22 cellular contexts compared by ENCODE assay signal in the genomic region with DNA sequence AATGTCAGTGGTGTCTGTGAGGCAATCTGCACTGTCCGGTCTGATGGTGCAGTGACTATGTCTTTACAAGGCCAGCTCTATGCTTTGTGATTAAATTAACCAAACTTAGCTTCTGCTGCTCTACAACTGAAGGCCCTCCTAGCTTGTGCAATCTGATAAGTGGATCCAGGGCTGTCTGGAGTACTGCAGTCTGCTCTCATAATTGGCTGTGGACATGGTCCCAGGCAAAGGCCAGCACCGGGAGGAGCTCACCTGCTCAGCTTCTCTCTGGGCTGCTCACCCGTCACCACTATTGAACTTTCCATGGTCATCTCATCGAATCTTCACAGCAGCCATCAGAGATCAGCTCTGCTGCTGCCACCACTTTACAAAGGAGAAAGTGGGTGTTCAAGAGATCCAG. TPM values are rescaled to one million over a fixed set of nuclear protein-coding genes. Genes with fewer than 3 reads are reported as not detected.
"Had no signal": no experiment of that assay in that cellular context is flagged by ENCODE, and none has a peak within 500 bp of the region (broad histone marks: within the 10 kb centered on the region; RNA-seq: fewer than 3 reads in every experiment).

No MANE protein-coding gene starts in this region.

- H3K9me3 ChIP-seq: SJSA1 had no signal

- ATAC-seq: activated T-helper 17 cell treated with anti-CD3 and anti-CD28 coated beads, Interleukin-2, amount 50 U/mL, for 72 hours; K562; PC-3; T-helper 17 cell; WTC11 had no signal

- H3K36me3 ChIP-seq: SJSA1 had no signal

- H3K27ac ChIP-seq: SJSA1 had no signal

- H3K4me3 ChIP-seq: K562, SJSA1 had no signal

- DNase-seq: activated CD4-positive, alpha-beta T cell treated with anti-CD3 and anti-CD28 coated beads for 48 hours; activated CD4-positive, alpha-beta T cell treated with anti-CD3 and anti-CD28 coated beads, Interleukin-2, amount 50 U/mL, for 48 hours; activated CD4-positive, CD25-positive, alpha-beta regulatory T cell treated with anti-CD3 and anti-CD28 coated beads, Interleukin-2, amount 50 U/mL, for 72 hours; activated CD8-positive, alpha-beta memory T cell treated with anti-CD3 and anti-CD28 coated beads for 24 hours; activated gamma-delta T cell; activated naive CD4-positive, alpha-beta T cell treated with anti-CD3 and anti-CD28 coated beads for 36 hours; activated T-cell treated with anti-CD3 and anti-CD28 coated beads, Interleukin-2, amount 50 U/mL, for 48 hours; amygdala; Karpas-422; NCI-H1105 treated with DMSO at 0.1 percent for 48 hours; NCI-H1436 treated with DMSO at 0.1 percent for 48 hours; NCI-H187; NCI-H2081; NCI-H510A treated with DMSO at 0.1 percent for 48 hours; PC-3; SHP77; T-helper 17 cell; T-helper 9 cell had no signal

RNA-seq across cellular contexts. Expression of a gene that starts 13.0 kb away (rescaled TPM):
- total RNA-seq: activated naive CD4-positive, alpha-beta T cell treated with anti-CD3 and anti-CD28 coated beads for 36 hours; activated T-helper 17 cell treated with anti-CD3 and anti-CD28 coated beads, Interleukin-2, amount 50 U/mL, for 72 hours; PC-3; SJSA1; T-helper 17 cell had no signal
- polyA plus RNA-seq: K562 had no signal
